ENCODE assay signal across 15 cellular contexts in genomic region chr6:169454872-169455204, GRCh38.
A peak's percentile ranks its signal among the peaks of the same experiment; 100 is the strongest.
DNase-seq lines count a peak whose midpoint lies in the region; ATAC-seq and TF ChIP-seq lines count a peak whose summit lies in the region.
"Had no signal": no experiment of that assay in that cellular context is flagged by ENCODE, and none has a peak within 500 bp of the region (broad histone marks: within the 10 kb centered on the region; RNA-seq: fewer than 3 reads in every experiment).

No MANE protein-coding gene starts in this region.

- peak overlapping the region; percentile 47 for H2BK5ac ChIP-seq in neuronal stem cell (ENCODE audit: low read length)

- H3K23ac ChIP-seq in neuronal stem cell (ENCODE audit: low read depth, low read length, poor library complexity), result no peak overlapping the region

- H2BK12ac ChIP-seq in neuronal stem cell (ENCODE audit: low read length), result no peak overlapping the region

- ATAC-seq in HG03045 (IDR thresholded peaks at IDR 0.05; ENCODE audit: unreplicated experiment), result no peak

- H3K18ac ChIP-seq in neuronal stem cell (ENCODE audit: low read length), result peak overlapping the region; percentile 44

- H2BK120ac ChIP-seq in neuronal stem cell (ENCODE audit: low read depth, low read length), result no peak overlapping the region

- peak overlapping the region; percentile 67 for H2AK5ac ChIP-seq in neuronal stem cell (ENCODE audit: low read depth, low read length)

- peak overlapping the region; percentile 14 for H3K4ac ChIP-seq in neuronal stem cell (ENCODE audit: low read length)

- no peak overlapping the region for H4K91ac ChIP-seq in neuronal stem cell (ENCODE audit: low read depth, low read length, poor library complexity)

- no peaks in the 10 kb centered on the region for H3K36me3 ChIP-seq in GM23248 (ENCODE audit: low read depth)
- H3K36me3 ChIP-seq in brain microvascular endothelial cell (replicated peaks), result no peaks in the 10 kb centered on the region
- no peaks in the 10 kb centered on the region for H3K36me3 ChIP-seq in neuronal stem cell (replicated peaks in 1 of 2; ENCODE audit: control insufficient read depth in 2 of 2, insufficient read depth in 2 of 2, low read length in 2 of 2)
- H3K36me3 ChIP-seq in urinary bladder (ENCODE audit: insufficient read depth), result no peaks in the 10 kb centered on the region
- H3K36me3 ChIP-seq: BLaER1 treated with 17β-estradiol and CSF1 and Interleukin-3, amounts not matched to agents 10 nM and 100 nM had no signal

- no peaks in the 10 kb centered on the region for H4K20me1 ChIP-seq in GM23248 (ENCODE audit: insufficient read depth)
- H4K20me1 ChIP-seq: BLaER1 treated with 17β-estradiol and CSF1 and Interleukin-3, amounts not matched to agents 10 nM and 100 nM had no signal

- no peak overlapping the region for H3K4me3 ChIP-seq in GM23248
- H3K4me3 ChIP-seq in brain microvascular endothelial cell (ENCODE audit: low read depth, low read length), result no peak overlapping the region
- H3K4me3 ChIP-seq in neuronal stem cell (ENCODE audit: low read length in 2 of 2), result no peak overlapping the region
- H3K4me3 ChIP-seq in urinary bladder (ENCODE audit: low read depth, low read length), result no peak overlapping the region
- H3K4me3 ChIP-seq: BLaER1 treated with 17β-estradiol and CSF1 and Interleukin-3, amounts not matched to agents 10 nM and 100 nM had no signal

- H3K9me3 ChIP-seq in GM23248 (ENCODE audit: low read depth) (no peaks in the 10 kb centered on the region), neuronal stem cell (replicated peaks in 1 of 2; ENCODE audit: control insufficient read depth in 2 of 2, insufficient read depth in 1 of 2, low read depth in 1 of 2, low read length in 2 of 2) (peaks cover 0 to 2% of the 10 kb centered on the region in 2 donors)

- TF ChIP-seq CTCF in brain microvascular endothelial cell (IDR thresholded peaks at IDR 0.05; ENCODE audit: low read depth, low read length, missing control alignments), result no peak

- no peak overlapping the region for H3K9ac ChIP-seq in GM23248
- H3K9ac ChIP-seq in neuronal stem cell (ENCODE audit: low read depth, low read length, poor library complexity), result no peak overlapping the region
- H3K9ac ChIP-seq: BLaER1 treated with 17β-estradiol and CSF1 and Interleukin-3, amounts not matched to agents 10 nM and 100 nM had no signal

- H3K27ac ChIP-seq in GM23248, result no peak overlapping the region
- peak overlapping the region; percentile 8 for H3K27ac ChIP-seq in brain microvascular endothelial cell
- no peak overlapping the region for H3K27ac ChIP-seq in neuronal stem cell (replicated peaks; ENCODE audit: low read length)
- H3K27ac ChIP-seq in urinary bladder (ENCODE audit: low read depth), result peak overlapping the region; percentile 75
- H3K27ac ChIP-seq: BLaER1 treated with 17β-estradiol and CSF1 and Interleukin-3, amounts not matched to agents 10 nM and 100 nM had no signal

- no peak overlapping the region for H4K8ac ChIP-seq in neuronal stem cell (ENCODE audit: low read depth, low read length)

- in situ Hi-C loops in GM23248 (cut with MboI), result no loop called here
- in situ Hi-C loops in brain microvascular endothelial cell (cut with HindIII; ENCODE audit: low pct_ligation_motif_present, low sequenced_read_pairs), result no loop called here

- no peak overlapping the region for H2BK15ac ChIP-seq in neuronal stem cell (ENCODE audit: low read length)

- no peaks in the 10 kb centered on the region for H3K9me2 ChIP-seq in GM23248 (ENCODE audit: insufficient read depth)

- H3K4me2 ChIP-seq in GM23248 (ENCODE audit: unreplicated experiment) (peak overlapping the region; percentile 2), neuronal stem cell (ENCODE audit: insufficient read depth, low read length, poor library complexity, severe bottlenecking) (no peak overlapping the region)
- H3K4me2 ChIP-seq: BLaER1 treated with 17β-estradiol and CSF1 and Interleukin-3, amounts not matched to agents 10 nM and 100 nM had no signal

- H3K4me1 ChIP-seq in GM23248 (ENCODE audit: insufficient read depth), result peaks cover 47% of the 10 kb centered on the region
- peaks cover 0 to 4% of the 10 kb centered on the region in 2 donors for H3K4me1 ChIP-seq in neuronal stem cell (ENCODE audit: control insufficient read depth in 2 of 2, insufficient read depth in 1 of 2, low read depth in 1 of 2, low read length in 2 of 2)
- peaks cover 2% of the 10 kb centered on the region for H3K4me1 ChIP-seq in urinary bladder (ENCODE audit: insufficient read depth)

- H3K27me3 ChIP-seq in GM23248 (replicated peaks; ENCODE audit: insufficient read depth) (no peaks in the 10 kb centered on the region), brain microvascular endothelial cell (replicated peaks) (no peaks in the 10 kb centered on the region), neuronal stem cell (ENCODE audit: control insufficient read depth in 3 of 3, insufficient read depth in 3 of 3, low read depth in 1 of 3, low read length in 3 of 3) (no peaks in the 10 kb centered on the region)
- H3K27me3 ChIP-seq: BLaER1 treated with 17β-estradiol and CSF1 and Interleukin-3, amounts not matched to agents 10 nM and 100 nM had no signal

- H2AFZ ChIP-seq in GM23248, result no peak overlapping the region
- H2AFZ ChIP-seq in neuronal stem cell (ENCODE audit: low read length), result no peak overlapping the region

- H3K79me1 ChIP-seq in neuronal stem cell (ENCODE audit: low read depth, low read length), result no peaks in the 10 kb centered on the region

- H3K79me2 ChIP-seq in GM23248 (ENCODE audit: insufficient read depth), result no peaks in the 10 kb centered on the region

- WGBS in GM23248 (ENCODE audit: low coverage in 1 of 2, low lambda C conversion rate in 2 of 2, missing lambda C conversion rate in 2 of 2), 2 experiments, result 48 to 55% methylated on average over 10 of the region's 10 CpGs
- WGBS in neuronal stem cell (ENCODE audit: extremely low coverage in 2 of 2, insufficient read length in 2 of 2, insufficient replicate concordance in 1 of 2), 2 donors, result no CpG with 5 or more reads among the region's 10 CpGs
- WGBS in urinary bladder, result 87% methylated on average over 10 of the region's 10 CpGs

- peaks cover 21% of the 10 kb centered on the region for H3F3A ChIP-seq in GM23248 (ENCODE audit: insufficient read depth)

- peak overlapping the region; percentile 60 for H3K14ac ChIP-seq in neuronal stem cell (ENCODE audit: low read length)

- DNase-seq in GM23248 (no peak), brain microvascular endothelial cell (no peak), neuronal stem cell (ENCODE audit: low spot score) (no peak), SKM-1 treated with dmso at 0.1 percent for 144 hours (lab: John Stamatoyannopoulos, UW; ENCODE audit: unreplicated experiment) (no peak), OCI-M2 (lab: John Stamatoyannopoulos, UW; ENCODE audit: unreplicated experiment) (no peak)
- DNase-seq: DMS79, H7, MM.1S, NCI-H1092, NCI-H1436 treated with DMSO at 0.1 percent for 48 hours, NCI-H2029, NCI-H2171 had no signal

Comparison
In these comparisons a context has a peak if more than half of its experiments do, and no peak if none do; other contexts are left out.
1. H3K27ac ChIP-seq: peak in brain microvascular endothelial cell (single experiment) and urinary bladder (single experiment); none in GM23248 (single experiment) and neuronal stem cell (single experiment).